26 cellular contexts compared by ENCODE assay signal in the genomic region with DNA sequence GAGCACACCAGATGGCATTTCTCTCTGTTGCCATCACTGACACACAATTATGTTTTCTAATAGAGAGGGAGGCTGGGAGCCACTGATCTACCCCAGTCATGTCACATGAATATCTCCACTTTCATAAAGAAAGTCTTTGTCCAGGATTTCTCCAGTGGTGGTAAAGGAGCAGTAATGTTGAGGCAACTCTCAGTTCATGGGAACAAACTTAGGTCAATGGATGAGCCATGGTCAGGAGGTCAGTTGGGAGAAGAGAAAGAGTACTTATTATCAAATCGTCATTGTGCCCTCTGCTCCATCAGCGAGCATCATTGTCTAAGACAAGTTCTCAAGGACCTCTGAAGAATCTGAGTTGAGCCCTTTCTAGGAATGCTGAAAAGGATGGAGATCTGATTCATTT.
"Had no signal": no experiment of that assay in that cellular context is flagged by ENCODE, and none has a peak within 500 bp of the region (broad histone marks: within the 10 kb centered on the region; RNA-seq: fewer than 3 reads in every experiment).

No MANE protein-coding gene starts in this region.

- H3K79me2 ChIP-seq: hepatocyte had no signal

- ATAC-seq: activated CD4-positive, alpha-beta T cell treated with anti-CD3 and anti-CD28 coated beads for 36 hours; foreskin keratinocyte; left lung; naive thymus-derived CD4-positive, alpha-beta T cell; WTC11 had no signal

- H3K9me3 Mint-ChIP-seq: activated naive CD4-positive, alpha-beta T cell treated with anti-CD3 and anti-CD28 coated beads for 36 hours; immature natural killer cell; naive thymus-derived CD4-positive, alpha-beta T cell; neural crest cell; type B pancreatic cell; WTC11 had no signal

- H3K27me3 ChIP-seq: foreskin keratinocyte, hepatocyte, left lung, sigmoid colon, vagina had no signal

- H2AFZ ChIP-seq: hepatocyte had no signal

- H3K4me2 ChIP-seq: hepatocyte, smooth muscle cell had no signal

- H3K36me3 Mint-ChIP-seq: type B pancreatic cell, WTC11 had no signal

- H3K27ac Mint-ChIP-seq: activated CD4-positive, alpha-beta T cell treated with anti-CD3 and anti-CD28 coated beads for 36 hours; activated naive CD4-positive, alpha-beta T cell treated with anti-CD3 and anti-CD28 coated beads for 36 hours; type B pancreatic cell; WTC11 had no signal

- H3K9me3 ChIP-seq: left lung, sigmoid colon, thoracic aorta, vagina had no signal

- H3K4me3 Mint-ChIP-seq: activated CD4-positive, alpha-beta T cell treated with anti-CD3 and anti-CD28 coated beads for 36 hours; activated naive CD4-positive, alpha-beta T cell treated with anti-CD3 and anti-CD28 coated beads for 36 hours; immature natural killer cell; naive thymus-derived CD4-positive, alpha-beta T cell; neural crest cell; type B pancreatic cell; WTC11 had no signal

- H3K27me3 Mint-ChIP-seq: activated CD4-positive, alpha-beta T cell treated with anti-CD3 and anti-CD28 coated beads for 36 hours; naive thymus-derived CD4-positive, alpha-beta T cell had no signal

- DNase-seq: activated CD4-positive, alpha-beta T cell treated with anti-CD3 and anti-CD28 coated beads for 36 hours; activated CD4-positive, alpha-beta T cell treated with anti-CD3 and anti-CD28 coated beads, Interleukin-2, amount 50 U/mL, for 48 hours; activated naive CD4-positive, alpha-beta T cell treated with anti-CD3 and anti-CD28 coated beads for 36 hours; activated T-cell treated with anti-CD3 and anti-CD28 coated beads, Interleukin-2, amount 50 U/mL, for 48 hours; cerebellar nuclear complex; cortex of kidney; erythroblast; foreskin keratinocyte; glutamatergic neuron; immature natural killer cell; kidney glomerular epithelial cell; left lung; naive thymus-derived CD4-positive, alpha-beta T cell; occipital lobe; posterior cingulate gyrus; sigmoid colon; stimulated activated CD4-positive, alpha-beta T cell treated with anti-CD3 and anti-CD28 coated beads, Interleukin-2, amount 100 ng/mL, for 48 hours; stimulated activated CD8-positive, alpha-beta memory T cell treated with anti-CD3 and anti-CD28 coated beads, Interleukin-4, amount 100 ng/mL, for 48 hours; stimulated activated naive CD4-positive, alpha-beta T cell had no signal

- H3K27ac ChIP-seq: foreskin keratinocyte, hepatocyte, left lung, sigmoid colon, thoracic aorta, vagina had no signal

- H3K4me1 ChIP-seq: left lung, sigmoid colon, vagina had no signal
